8 cellular contexts compared by ENCODE assay signal in genomic region chr17:75323043-75323591, GRCh38. TPM values are rescaled to one million over a fixed set of nuclear protein-coding genes. Genes with fewer than 3 reads are reported as not detected.
DNase-seq lines count a peak whose midpoint lies in the region; ATAC-seq lines count a peak whose summit lies in the region.

No MANE protein-coding gene starts in this region.

- peak overlapping the region in 1 of 4 donors; percentile 18 for H3K4me3 Mint-ChIP-seq in CD4-positive, CD25-positive, alpha-beta regulatory T cell
- no peak overlapping the region for H3K4me3 Mint-ChIP-seq in activated CD4-positive, alpha-beta memory T cell treated with anti-CD3 and anti-CD28 coated beads for 36 hours

- H3K4me1 ChIP-seq in CD4-positive, CD25-positive, alpha-beta regulatory T cell (ENCODE audit: control insufficient read depth, insufficient read depth, low read length, poor library complexity, severe bottlenecking): peaks cover 4% of the 10 kb centered on the region
- peaks cover 15 to 18% of the 10 kb centered on the region in 2 donors for H3K4me1 ChIP-seq in duodenal mucosa (ENCODE audit: control insufficient read depth in 1 of 2, insufficient read depth in 2 of 2, low read length in 2 of 2)

- CTCF ChIA-PET in activated CD4-positive, alpha-beta memory T cell treated with anti-CD3 and anti-CD28 coated beads for 36 hours (lab: Charles Lee): interaction anchor here (0.6 to 3.8 kb wide), 41 partner anchors 9 to 212 kb away, joined by 3 to 31 read pairs (median 4); partner anchors contain the start of genes GRB2, MIF4GD, SLC25A19 and TSEN54

- peaks cover 17% of the 10 kb centered on the region for H3K36me3 Mint-ChIP-seq in CD4-positive, CD25-positive, alpha-beta regulatory T cell
- peaks cover 32% of the 10 kb centered on the region for H3K36me3 Mint-ChIP-seq in activated CD4-positive, alpha-beta memory T cell treated with anti-CD3 and anti-CD28 coated beads for 36 hours

- DNase-seq in CD4-positive, CD25-positive, alpha-beta regulatory T cell: peak; percentile 77 to 91 (median 85)
- DNase-seq in HPDE6-E6E7 (ENCODE audit: extremely low spot score): peak; percentile 63
- peak; percentile 36 for DNase-seq in NCI-H82 treated with DMSO at 0.1 percent for 48 hours (lab: John Stamatoyannopoulos, UW; ENCODE audit: unreplicated experiment)
- DNase-seq in activated CD4-positive, alpha-beta memory T cell treated with anti-CD3 and anti-CD28 coated beads for 36 hours: peak; percentile 93
- peak; percentile 87 to 90 for DNase-seq in lung microvascular endothelial cell (ENCODE audit: low read depth in 2 of 2)
- peak; percentile 92 for DNase-seq in stimulated activated CD8-positive, alpha-beta memory T cell treated with anti-CD3 and anti-CD28 coated beads, Interleukin-15, amount 100 ng/mL, for 1 hour (ENCODE audit: low read depth)

- peak overlapping the region; percentile 7 to 84 (median 71) for H3K27ac Mint-ChIP-seq in CD4-positive, CD25-positive, alpha-beta regulatory T cell
- H3K27ac Mint-ChIP-seq in activated CD4-positive, alpha-beta memory T cell treated with anti-CD3 and anti-CD28 coated beads for 36 hours: peak overlapping the region; percentile 58

- intact Hi-C loops in activated CD4-positive, alpha-beta memory T cell treated with anti-CD3 and anti-CD28 coated beads for 36 hours (cut with micrococcal nuclease): loop anchor here (1.0 to 5.0 kb wide), 3 partner anchors 34 to 81 kb away; partner anchors contain the start of gene SLC25A19

- H3K36me3 ChIP-seq in CD4-positive, CD25-positive, alpha-beta regulatory T cell (ENCODE audit: control insufficient read depth, insufficient read depth, low read length): peaks cover 50% of the 10 kb centered on the region
- H3K36me3 ChIP-seq in duodenal mucosa (ENCODE audit: control insufficient read depth in 1 of 2, insufficient read depth in 2 of 2, low read length in 2 of 2): peaks cover 21 to 40% of the 10 kb centered on the region in 2 donors

- peak overlapping the region; percentile 48 for H3K27ac ChIP-seq in CD4-positive, CD25-positive, alpha-beta regulatory T cell (ENCODE audit: insufficient read depth, low read length, poor library complexity, severe bottlenecking)
- H3K27ac ChIP-seq in duodenal mucosa (ENCODE audit: low read depth, low read length): peak overlapping the region; percentile 39

- H3K9ac ChIP-seq in duodenal mucosa (ENCODE audit: low read depth in 1 of 2, low read length in 2 of 2): no peak overlapping the region

- H3K9me3 Mint-ChIP-seq in CD4-positive, CD25-positive, alpha-beta regulatory T cell: no peaks in the 10 kb centered on the region
- H3K9me3 Mint-ChIP-seq in activated CD4-positive, alpha-beta memory T cell treated with anti-CD3 and anti-CD28 coated beads for 36 hours: no peaks in the 10 kb centered on the region

- H3K4me3 ChIP-seq in CD4-positive, CD25-positive, alpha-beta regulatory T cell (ENCODE audit: low read depth, low read length): no peak overlapping the region
- no peak overlapping the region for H3K4me3 ChIP-seq in duodenal mucosa (ENCODE audit: low read depth in 1 of 2, low read length in 2 of 2)

- POLR2A ChIA-PET in activated CD4-positive, alpha-beta memory T cell treated with anti-CD3 and anti-CD28 coated beads for 36 hours (lab: Charles Lee): interaction anchor here (0.6 to 1.7 kb wide), 3 partner anchors 24 to 74 kb away, joined by 4 to 6 read pairs (median 4); no protein-coding TSS in a partner anchor

- H3K27me3 ChIP-seq in CD4-positive, CD25-positive, alpha-beta regulatory T cell (ENCODE audit: control insufficient read depth, insufficient read depth, low read length): no peaks in the 10 kb centered on the region
- H3K27me3 ChIP-seq in duodenal mucosa (ENCODE audit: control insufficient read depth in 1 of 2, insufficient read depth in 2 of 2, low read length in 2 of 2): no peaks in the 10 kb centered on the region

- ATAC-seq in CD4-positive, CD25-positive, alpha-beta regulatory T cell (ENCODE audit: low read depth in 2 of 2): peak; percentile 73 to 75
- no peak for ATAC-seq in GM18873 (IDR thresholded peaks at IDR 0.05; ENCODE audit: low FRiP score, unreplicated experiment)

- peaks cover 5 to 25% (median 18%) of the 10 kb centered on the region in 4 donors for H3K4me1 Mint-ChIP-seq in CD4-positive, CD25-positive, alpha-beta regulatory T cell
- peaks cover 20% of the 10 kb centered on the region for H3K4me1 Mint-ChIP-seq in activated CD4-positive, alpha-beta memory T cell treated with anti-CD3 and anti-CD28 coated beads for 36 hours (ENCODE audit: low read depth)

- H3K9me3 ChIP-seq in CD4-positive, CD25-positive, alpha-beta regulatory T cell (ENCODE audit: control insufficient read depth in 2 of 2, low read length in 2 of 2): no peaks in the 10 kb centered on the region
- H3K9me3 ChIP-seq in duodenal mucosa (ENCODE audit: control insufficient read depth in 1 of 2, low read length in 2 of 2): no peaks in the 10 kb centered on the region

- no peaks in the 10 kb centered on the region for H3K27me3 Mint-ChIP-seq in CD4-positive, CD25-positive, alpha-beta regulatory T cell
- H3K27me3 Mint-ChIP-seq in activated CD4-positive, alpha-beta memory T cell treated with anti-CD3 and anti-CD28 coated beads for 36 hours: no peaks in the 10 kb centered on the region

RNA-seq across cellular contexts. Expression of gene SLC25A19, which starts 33.9 kb away (rescaled TPM):
- total RNA-seq in CD4-positive, CD25-positive, alpha-beta regulatory T cell: 24.9 TPM
- polyA plus RNA-seq in CD4-positive, CD25-positive, alpha-beta regulatory T cell: 10 to 100 TPM; 15.1 to 21.9 (median 19.0) TPM
- 10 to 100 TPM; 57.9 to 62.3 TPM for total RNA-seq in activated CD4-positive, alpha-beta memory T cell treated with anti-CD3 and anti-CD28 coated beads for 36 hours
- total RNA-seq in lung microvascular endothelial cell: 3.9 and 6.5 TPM in 2 replicates

RNA-seq across cellular contexts. Expression of gene MIF4GD, which starts 52.1 kb away (rescaled TPM):
- 35.7 TPM for total RNA-seq in CD4-positive, CD25-positive, alpha-beta regulatory T cell
- polyA plus RNA-seq in CD4-positive, CD25-positive, alpha-beta regulatory T cell: 100 to 1,000 TPM in 1 of 4 donors, 10 to 100 TPM in 3; 78.3 to 102 (median 89.4) TPM
- total RNA-seq in activated CD4-positive, alpha-beta memory T cell treated with anti-CD3 and anti-CD28 coated beads for 36 hours: 10 to 100 TPM; 50.2 to 57.2 TPM
- total RNA-seq in lung microvascular endothelial cell: 7.4 and 7.5 TPM in 2 replicates

Comparison
In these comparisons a context has a peak if more than half of its experiments do, and no peak if none do; other contexts are left out.
1. DNase-seq: peak in every context shown above with its lines; median percentile 93 in activated CD4-positive, alpha-beta memory T cell treated with anti-CD3 and anti-CD28 coated beads for 36 hours; 92 in stimulated activated CD8-positive, alpha-beta memory T cell treated with anti-CD3 and anti-CD28 coated beads, Interleukin-15, amount 100 ng/mL, for 1 hour; 88 in lung microvascular endothelial cell; 85 in CD4-positive, CD25-positive, alpha-beta regulatory T cell; 63 in HPDE6-E6E7; 36 in NCI-H82 treated with DMSO at 0.1 percent for 48 hours.